ENCODE assay signal across 32 cellular contexts in the genomic region with DNA sequence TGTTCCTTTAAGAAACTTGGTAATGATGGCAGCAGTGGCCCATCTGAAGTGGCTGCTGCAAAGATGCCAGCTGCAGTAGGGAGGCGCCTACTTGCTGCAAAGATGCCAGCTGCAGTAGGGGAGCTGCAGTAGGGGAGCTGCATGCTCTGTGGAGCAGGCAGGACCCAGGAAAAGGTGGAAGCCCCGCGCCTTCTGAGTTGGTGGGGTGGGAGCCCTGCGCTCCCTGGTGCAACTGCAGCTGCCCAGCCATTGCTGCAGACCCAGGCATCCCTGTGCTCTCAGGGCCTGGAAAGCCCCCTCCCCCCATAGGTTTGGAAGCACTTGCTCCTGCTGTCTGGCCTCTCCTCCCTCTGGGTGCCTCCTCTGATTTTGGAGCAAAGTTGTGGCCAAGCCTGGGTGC.
DNase-seq lines count a peak whose midpoint lies in the region; ATAC-seq, FAIRE-seq and TF ChIP-seq lines count a peak whose summit lies in the region.
"Had no signal": no experiment of that assay in that cellular context is flagged by ENCODE, and none has a peak within 500 bp of the region (broad histone marks: within the 10 kb centered on the region; RNA-seq: fewer than 3 reads in every experiment).

No MANE protein-coding gene starts in this region.

- no peak for TF ChIP-seq POLR2A in H1 (IDR thresholded peaks at IDR 0.05; ENCODE audit: control extremely low read depth in 1 of 2, low read depth in 2 of 2, low read length in 2 of 2)

- CTCF ChIA-PET in H1 (lab: Charles Lee; ENCODE audit: partially characterized antibody), result interaction anchor here (1.6 kb wide), 1 partner anchor 332 kb away, joined by 4 read pairs; no protein-coding TSS in a partner anchor

- no peaks in the 10 kb centered on the region for H3K27me3 ChIP-seq in DND-41 (ENCODE audit: insufficient read depth, low read length, poor library complexity)
- no peaks in the 10 kb centered on the region for H3K27me3 ChIP-seq in H1 (replicated peaks in 1 of 4; ENCODE audit: control insufficient read depth in 3 of 4, extremely low read depth in 1 of 4, insufficient read depth in 3 of 4, low read length in 3 of 4)
- no peaks in the 10 kb centered on the region for H3K27me3 ChIP-seq in neuronal stem cell (ENCODE audit: control insufficient read depth in 3 of 3, insufficient read depth in 3 of 3, low read depth in 1 of 3, low read length in 3 of 3)
- H3K27me3 ChIP-seq: BE2C, BLaER1 had no signal

- POLR2A ChIA-PET in H1 (lab: Charles Lee; ENCODE audit: partially characterized antibody), result no interaction called here

- no peak for TF ChIP-seq RAD21 in H1 (IDR thresholded peaks at IDR 0.05 in 1 of 2, conservative IDR thresholded peaks at IDR 0.05 in 1 of 2; ENCODE audit: low read depth in 2 of 2, low read length in 2 of 2)

- TF ChIP-seq EP300 in H1 (IDR thresholded peaks at IDR 0.05; ENCODE audit: borderline replicate concordance in 1 of 2, low read depth in 2 of 2, low read length in 2 of 2), result no peak

- H3K4me2 ChIP-seq in DND-41 (ENCODE audit: insufficient read depth, low read length), result no peak overlapping the region
- H3K4me2 ChIP-seq in H1 (ENCODE audit: insufficient read depth in 1 of 2, low read depth in 2 of 2, low read length in 2 of 2), result no peak overlapping the region
- H3K4me2 ChIP-seq in neuronal stem cell (ENCODE audit: insufficient read depth, low read length, poor library complexity, severe bottlenecking), result no peak overlapping the region
- H3K4me2 ChIP-seq: A549; BLaER1; BLaER1 treated with 17β-estradiol and CSF1 and Interleukin-3, amounts not matched to agents 10 nM and 100 nM had no signal

- no peaks in the 10 kb centered on the region for H3K79me2 ChIP-seq in DND-41 (ENCODE audit: insufficient read depth, low read length)
- no peaks in the 10 kb centered on the region for H3K79me2 ChIP-seq in H1 (ENCODE audit: control insufficient read depth in 1 of 2, insufficient read depth in 2 of 2, low read length in 2 of 2)

- no peak for FAIRE-seq in H1 (lab: Jason Lieb, UNC)
- FAIRE-seq: A204.1, A549, D721Med had no signal

- H2BK120ac ChIP-seq in H1 (replicated peaks; ENCODE audit: low read depth, low read length) (no peak overlapping the region), neuronal stem cell (ENCODE audit: low read depth, low read length) (no peak overlapping the region)

- TF ChIP-seq CTCF in DND-41 (IDR thresholded peaks at IDR 0.05; ENCODE audit: borderline replicate concordance, extremely low read depth, low read length, poor library complexity, severe bottlenecking), result no peak
- TF ChIP-seq CTCF in H1 (IDR thresholded peaks at IDR 0.05; ENCODE audit: control extremely low read depth in 1 of 3, insufficient read depth in 1 of 3, low read depth in 1 of 3, low read length in 3 of 3), result no peak

- no peak overlapping the region for H2AFZ ChIP-seq in DND-41 (ENCODE audit: low read depth, low read length)
- no peak overlapping the region for H2AFZ ChIP-seq in H1 (ENCODE audit: low read length)
- no peak overlapping the region for H2AFZ ChIP-seq in neuronal stem cell (ENCODE audit: low read length)

- H3K36me3 ChIP-seq in DND-41 (ENCODE audit: insufficient read depth, low read length) (no peaks in the 10 kb centered on the region), H1 (ENCODE audit: control insufficient read depth in 2 of 4, insufficient read depth in 4 of 4, low read length in 3 of 4) (no peaks in the 10 kb centered on the region), neuronal stem cell (replicated peaks in 1 of 2; ENCODE audit: control insufficient read depth in 2 of 2, insufficient read depth in 2 of 2, low read length in 2 of 2) (no peaks in the 10 kb centered on the region)
- H3K36me3 ChIP-seq: BE2C, BLaER1 had no signal

- peak overlapping the region; percentile 30 for H4K91ac ChIP-seq in H1 (replicated peaks; ENCODE audit: insufficient read length, low read length)
- H4K91ac ChIP-seq in neuronal stem cell (ENCODE audit: low read depth, low read length, poor library complexity), result no peak overlapping the region

- no peaks in the 10 kb centered on the region for H4K20me1 ChIP-seq in DND-41 (ENCODE audit: insufficient read depth, low read length)
- H4K20me1 ChIP-seq in H1 (replicated peaks in 1 of 2; ENCODE audit: control insufficient read depth in 1 of 2, insufficient read depth in 2 of 2, low read length in 2 of 2), result no peaks in the 10 kb centered on the region
- H4K20me1 ChIP-seq: BLaER1; BLaER1 treated with 17β-estradiol and CSF1 and Interleukin-3, amounts not matched to agents 10 nM and 100 nM had no signal

- H2BK12ac ChIP-seq in H1 (ENCODE audit: low read depth, low read length), result no peak overlapping the region
- H2BK12ac ChIP-seq in neuronal stem cell (ENCODE audit: low read length), result peak overlapping the region; percentile 16

- H2BK15ac ChIP-seq in H1 (ENCODE audit: low read length) (no peak overlapping the region), neuronal stem cell (ENCODE audit: low read length) (no peak overlapping the region)

- H3K23me2 ChIP-seq in H1 (ENCODE audit: low read depth, low read length), result no peaks in the 10 kb centered on the region

- H2BK5ac ChIP-seq in H1 (ENCODE audit: low read depth, low read length) (no peak overlapping the region), neuronal stem cell (ENCODE audit: low read length) (no peak overlapping the region)

- no peaks in the 10 kb centered on the region for H3K4me1 ChIP-seq in DND-41 (ENCODE audit: insufficient read depth, low read length)
- no peaks in the 10 kb centered on the region for H3K4me1 ChIP-seq in H1 (replicated peaks in 1 of 4; ENCODE audit: control insufficient read depth in 3 of 4, insufficient read depth in 4 of 4, low read length in 3 of 4)
- H3K4me1 ChIP-seq in neuronal stem cell (ENCODE audit: control insufficient read depth in 2 of 2, insufficient read depth in 1 of 2, low read depth in 1 of 2, low read length in 2 of 2), result no peaks in the 10 kb centered on the region
- H3K4me1 ChIP-seq: A549, BE2C, Caco-2 had no signal

- no peak overlapping the region for H3K23ac ChIP-seq in H1 (ENCODE audit: insufficient read length)
- H3K23ac ChIP-seq in neuronal stem cell (ENCODE audit: low read depth, low read length, poor library complexity), result no peak overlapping the region

- no peak overlapping the region for H3K9ac ChIP-seq in DND-41 (ENCODE audit: low read depth, low read length)
- H3K9ac ChIP-seq in H1 (replicated peaks in 1 of 4; ENCODE audit: extremely low read depth in 1 of 4, low read depth in 3 of 4, low read length in 3 of 4), result no peak overlapping the region
- no peak overlapping the region for H3K9ac ChIP-seq in neuronal stem cell (ENCODE audit: low read depth, low read length, poor library complexity)
- H3K9ac ChIP-seq: BLaER1; BLaER1 treated with 17β-estradiol and CSF1 and Interleukin-3, amounts not matched to agents 10 nM and 100 nM had no signal

- H4K8ac ChIP-seq in H1 (ENCODE audit: extremely low read depth, insufficient read depth, low read length) (no peak overlapping the region), neuronal stem cell (ENCODE audit: low read depth, low read length) (no peak overlapping the region)

- H2AK5ac ChIP-seq in H1 (ENCODE audit: low read depth, low read length), result no peak overlapping the region
- H2AK5ac ChIP-seq in neuronal stem cell (ENCODE audit: low read depth, low read length), result peak overlapping the region; percentile 68

- H3K18ac ChIP-seq in H1 (ENCODE audit: extremely low read depth, low read length) (no peak overlapping the region), neuronal stem cell (ENCODE audit: low read length) (peak overlapping the region; percentile 83)

- no peak overlapping the region for H2BK20ac ChIP-seq in H1 (ENCODE audit: low read length)

- no peak overlapping the region for H3K4ac ChIP-seq in H1 (replicated peaks; ENCODE audit: insufficient read length, low read depth, low read length)
- H3K4ac ChIP-seq in neuronal stem cell (ENCODE audit: low read length), result no peak overlapping the region

- no peak overlapping the region for H3K4me3 ChIP-seq in DND-41 (ENCODE audit: low read depth in 1 of 2, low read length in 2 of 2)
- H3K4me3 ChIP-seq in H1 (ENCODE audit: extremely low read depth in 1 of 4, insufficient read depth in 2 of 4, low read depth in 3 of 4, low read length in 4 of 4), result no peak overlapping the region
- no peak overlapping the region for H3K4me3 ChIP-seq in neuronal stem cell (ENCODE audit: low read length in 2 of 2)
- H3K4me3 ChIP-seq: A549; BLaER1; BLaER1 treated with 17β-estradiol and CSF1 and Interleukin-3, amounts not matched to agents 10 nM and 100 nM had no signal

- ATAC-seq in DND-41 (ENCODE audit: insufficient read depth, low read depth), result peak; percentile 44; the same call in 1 of the 3 replicates
- no peak for ATAC-seq in HG03442 (IDR thresholded peaks at IDR 0.05; ENCODE audit: unreplicated experiment)
- ATAC-seq in GM18511 (IDR thresholded peaks at IDR 0.05; ENCODE audit: unreplicated experiment), result no peak
- ATAC-seq: A549; CD8-positive, alpha-beta T cell had no signal

- DNase-seq in DND-41, result no peak
- no peak for DNase-seq in H1 (ENCODE audit: low read depth in 1 of 2, low spot score in 2 of 2)
- no peak for DNase-seq in neuronal stem cell (ENCODE audit: low spot score)
- DNase-seq in occipital lobe (lab: John Stamatoyannopoulos, UW), result peak; percentile 6
- DNase-seq in DMS153 treated with DMSO at 0.1 percent for 48 hours (lab: John Stamatoyannopoulos, UW; ENCODE audit: unreplicated experiment), result no peak
- no peak for DNase-seq in NK-92 treated with Interleukin-12 subunit alpha and Interleukin-12 subunit beta, amount 100 ng/mL, for 24 hours (lab: John Stamatoyannopoulos, UW)
- DNase-seq: 8988T; ACHN; AML-193; BE2C; C1 segment of cervical spinal cord; Caco-2; Calu3; CD4-positive, alpha-beta T cell; CD4-positive, CD25-positive, alpha-beta regulatory T cell; CD8-positive, alpha-beta memory T cell; CD8-positive, alpha-beta T cell; COR-L47; DMS 273 treated with DMSO at 0.1 percent for 48 hours; DMS153; DMS79; DMS79 treated with DMSO at 0.1 percent for 48 hours; EL had no signal

- no peak overlapping the region for H3K27ac ChIP-seq in DND-41 (ENCODE audit: low read length)
- no peak overlapping the region for H3K27ac ChIP-seq in H1 (ENCODE audit: low read depth, low read length)
- H3K27ac ChIP-seq in neuronal stem cell (replicated peaks; ENCODE audit: low read length), result no peak overlapping the region
- H3K27ac ChIP-seq: 22Rv1; A549; BLaER1; BLaER1 treated with 17β-estradiol and CSF1 and Interleukin-3, amounts not matched to agents 10 nM and 100 nM; C4-2B had no signal

- 100% methylated on average over 4 of the region's 4 CpGs; no CpG with 5 or more reads in 1 of the 2 experiments for WGBS in H1 (ENCODE audit: extremely low coverage in 1 of 2, insufficient coverage in 1 of 2, insufficient read length in 1 of 2, insufficient replicate concordance in 2 of 2, low coverage in 1 of 2, low lambda C conversion rate in 2 of 2, missing lambda C conversion rate in 1 of 2), 2 experiments
- no CpG with 5 or more reads among the region's 4 CpGs for WGBS in neuronal stem cell (ENCODE audit: extremely low coverage in 2 of 2, insufficient read length in 2 of 2, insufficient replicate concordance in 1 of 2), 2 donors

- H3K79me1 ChIP-seq in H1 (ENCODE audit: low read depth, low read length), result no peaks in the 10 kb centered on the region
- H3K79me1 ChIP-seq in neuronal stem cell (ENCODE audit: low read depth, low read length), result peaks cover 5% of the 10 kb centered on the region

- H4K5ac ChIP-seq in H1 (ENCODE audit: insufficient read length, low read depth, low read length), result no peak overlapping the region

- no peak overlapping the region for H3K56ac ChIP-seq in H1 (replicated peaks; ENCODE audit: insufficient read length, low read depth, low read length)

- H3K14ac ChIP-seq in H1 (ENCODE audit: insufficient read length) (no peak overlapping the region), neuronal stem cell (ENCODE audit: low read length) (peak overlapping the region; percentile 82)

- peaks cover 17% of the 10 kb centered on the region for H3K9me3 ChIP-seq in DND-41 (ENCODE audit: insufficient read depth, low read length, severe bottlenecking)
- no peaks in the 10 kb centered on the region for H3K9me3 ChIP-seq in H1 (ENCODE audit: insufficient read depth in 2 of 2, low read depth in 1 of 2, low read length in 1 of 2)
- H3K9me3 ChIP-seq in neuronal stem cell (replicated peaks in 1 of 2; ENCODE audit: control insufficient read depth in 2 of 2, insufficient read depth in 1 of 2, low read depth in 1 of 2, low read length in 2 of 2), result peaks cover 0 to 2% of the 10 kb centered on the region in 2 donors
- H3K9me3 ChIP-seq: A549, BE2C, Caco-2 had no signal
